Comparison of ENCODE assay signal across 8 cellular contexts in genomic region chr6:84228198-84228543, GRCh38. TPM values are rescaled to one million over a fixed set of nuclear protein-coding genes. Genes with fewer than 3 reads are reported as not detected.
DNase-seq lines count a peak whose midpoint lies in the region; ATAC-seq and TF ChIP-seq lines count a peak whose summit lies in the region.

No MANE protein-coding gene starts in this region.

- TF ChIP-seq CTCF in right lobe of liver (IDR thresholded peaks at IDR 0.05) = no peak
- TF ChIP-seq CTCF in vagina (IDR thresholded peaks at IDR 0.05) = peak in 1 of 3 experiments; percentile 3

- peaks cover 20% of the 10 kb centered on the region for H3K4me1 Mint-ChIP-seq in stimulated activated naive CD8-positive, alpha-beta T cell treated with anti-CD3 and anti-CD28 coated beads, Interleukin-15, Interleukin-2, amounts not matched to agents 100 ng/mL and 50 ng/mL, for 24 hours (ENCODE audit: low read depth)
- peaks cover 16% of the 10 kb centered on the region for H3K4me1 Mint-ChIP-seq in activated T-helper 2 cell treated with anti-CD3 and anti-CD28 coated beads, Interferon-gamma antibody, Interleukin-2, Interleukin-4, amounts not matched to agents 10 μg/mL and 5 μg/mL and 100 μg/mL, durations not matched to agents 14 hours and 24 hours and 36 hours (ENCODE audit: low read depth)

- 0% methylated on average over 1 of the region's 1 CpG for WGBS in right lobe of liver (ENCODE audit: insufficient coverage, low coverage, low lambda C conversion rate, missing lambda C conversion rate)

- H3K36me3 ChIP-seq in right lobe of liver (no peaks in the 10 kb centered on the region), vagina (no peaks in the 10 kb centered on the region)

- H3K27me3 ChIP-seq in right lobe of liver (no peaks in the 10 kb centered on the region), vagina (no peaks in the 10 kb centered on the region)

- intact Hi-C loops in activated T-helper 2 cell treated with anti-CD3 and anti-CD28 coated beads, Interferon-gamma antibody, Interleukin-2, Interleukin-4, amounts not matched to agents 10 μg/mL and 5 μg/mL and 100 μg/mL, durations not matched to agents 14 hours and 24 hours and 36 hours (cut with micrococcal nuclease) = loop anchor here (1.0 kb wide), 1 partner anchor 344 kb away; no protein-coding TSS in a partner anchor
- intact Hi-C loops in right lobe of liver (cut with DNase I) (no loop called here), vagina (cut with DNase I) (no loop called here)

- H3K4me1 ChIP-seq in right lobe of liver (no peaks in the 10 kb centered on the region), vagina (peaks cover 12% of the 10 kb centered on the region)

- peak overlapping the region in 1 of 3 donors; percentile 77 for H3K27ac ChIP-seq in right lobe of liver
- peak overlapping the region; percentile 77 for H3K27ac ChIP-seq in vagina

- DNase-seq in stimulated activated naive CD8-positive, alpha-beta T cell treated with anti-CD3 and anti-CD28 coated beads, Interleukin-15, Interleukin-2, amounts not matched to agents 100 U/mL and 50 U/mL, for 24 hours = no peak
- DNase-seq in activated T-helper 2 cell treated with anti-CD3 and anti-CD28 coated beads, Interferon-gamma antibody, Interleukin-2, Interleukin-4, amounts not matched to agents 10 μg/mL and 5 μg/mL and 100 μg/mL, durations not matched to agents 14 hours and 24 hours and 36 hours (ENCODE audit: low spot score) = no peak
- DNase-seq in right lobe of liver (no peak), vagina (ENCODE audit: extremely low spot score in 2 of 2) (no peak), H4 (ENCODE audit: low spot score) (no peak), SKM-1 treated with dmso at 0.1 percent for 144 hours (lab: John Stamatoyannopoulos, UW; ENCODE audit: unreplicated experiment) (no peak), cerebellar cortex (ENCODE audit: low spot score) (no peak)

- H3K4me3 Mint-ChIP-seq in stimulated activated naive CD8-positive, alpha-beta T cell treated with anti-CD3 and anti-CD28 coated beads, Interleukin-15, Interleukin-2, amounts not matched to agents 100 ng/mL and 50 ng/mL, for 24 hours = peak overlapping the region; percentile 99
- peak overlapping the region; percentile 97 for H3K4me3 Mint-ChIP-seq in activated T-helper 2 cell treated with anti-CD3 and anti-CD28 coated beads, Interferon-gamma antibody, Interleukin-2, Interleukin-4, amounts not matched to agents 10 μg/mL and 5 μg/mL and 100 μg/mL, durations not matched to agents 14 hours and 24 hours and 36 hours (ENCODE audit: low read depth)

- ATAC-seq in stimulated activated naive CD8-positive, alpha-beta T cell treated with anti-CD3 and anti-CD28 coated beads, Interleukin-15, Interleukin-2, amounts not matched to agents 100 U/mL and 50 U/mL, for 24 hours = no peak
- no peak for ATAC-seq in right lobe of liver

- peaks cover 23% of the 10 kb centered on the region for H3K27me3 Mint-ChIP-seq in stimulated activated naive CD8-positive, alpha-beta T cell treated with anti-CD3 and anti-CD28 coated beads, Interleukin-15, Interleukin-2, amounts not matched to agents 100 ng/mL and 50 ng/mL, for 24 hours
- peaks cover 14% of the 10 kb centered on the region for H3K27me3 Mint-ChIP-seq in activated T-helper 2 cell treated with anti-CD3 and anti-CD28 coated beads, Interferon-gamma antibody, Interleukin-2, Interleukin-4, amounts not matched to agents 10 μg/mL and 5 μg/mL and 100 μg/mL, durations not matched to agents 14 hours and 24 hours and 36 hours (ENCODE audit: low read depth)

- no peaks in the 10 kb centered on the region for H3K9me3 ChIP-seq in right lobe of liver
- H3K9me3 ChIP-seq in vagina = no peaks in the 10 kb centered on the region

- H3K9me3 Mint-ChIP-seq in stimulated activated naive CD8-positive, alpha-beta T cell treated with anti-CD3 and anti-CD28 coated beads, Interleukin-15, Interleukin-2, amounts not matched to agents 100 ng/mL and 50 ng/mL, for 24 hours = no peaks in the 10 kb centered on the region
- no peaks in the 10 kb centered on the region for H3K9me3 Mint-ChIP-seq in activated T-helper 2 cell treated with anti-CD3 and anti-CD28 coated beads, Interferon-gamma antibody, Interleukin-2, Interleukin-4, amounts not matched to agents 10 μg/mL and 5 μg/mL and 100 μg/mL, durations not matched to agents 14 hours and 24 hours and 36 hours

- peak overlapping the region; percentile 96 for H3K27ac Mint-ChIP-seq in stimulated activated naive CD8-positive, alpha-beta T cell treated with anti-CD3 and anti-CD28 coated beads, Interleukin-15, Interleukin-2, amounts not matched to agents 100 ng/mL and 50 ng/mL, for 24 hours
- no peak overlapping the region for H3K27ac Mint-ChIP-seq in activated T-helper 2 cell treated with anti-CD3 and anti-CD28 coated beads, Interferon-gamma antibody, Interleukin-2, Interleukin-4, amounts not matched to agents 10 μg/mL and 5 μg/mL and 100 μg/mL, durations not matched to agents 14 hours and 24 hours and 36 hours

- no peaks in the 10 kb centered on the region for H3K36me3 Mint-ChIP-seq in stimulated activated naive CD8-positive, alpha-beta T cell treated with anti-CD3 and anti-CD28 coated beads, Interleukin-15, Interleukin-2, amounts not matched to agents 100 ng/mL and 50 ng/mL, for 24 hours (ENCODE audit: low read depth)
- no peaks in the 10 kb centered on the region for H3K36me3 Mint-ChIP-seq in activated T-helper 2 cell treated with anti-CD3 and anti-CD28 coated beads, Interferon-gamma antibody, Interleukin-2, Interleukin-4, amounts not matched to agents 10 μg/mL and 5 μg/mL and 100 μg/mL, durations not matched to agents 14 hours and 24 hours and 36 hours (ENCODE audit: low read depth)

- TF ChIP-seq POLR2A in right lobe of liver (IDR thresholded peaks at IDR 0.05) (no peak), vagina (IDR thresholded peaks at IDR 0.05) (no peak)

- H3K4me3 ChIP-seq in right lobe of liver = peak overlapping the region; percentile 72 to 82 (median 76)
- H3K4me3 ChIP-seq in vagina = peak overlapping the region; percentile 61 to 65

RNA-seq across cellular contexts. Expression of gene CEP162, which starts 0.7 kb away (rescaled TPM):
- 3.3 and 4.2 TPM in 2 replicates for total RNA-seq in activated T-helper 2 cell treated with anti-CD3 and anti-CD28 coated beads, Interferon-gamma antibody, Interleukin-2, Interleukin-4, amounts not matched to agents 10 μg/mL and 5 μg/mL and 100 μg/mL, durations not matched to agents 14 hours and 24 hours and 36 hours
- total RNA-seq in right lobe of liver (1 to 10 TPM; 1.7 to 3.8 (median 2.5) TPM), vagina (6.1 TPM)
- 3.3 and 5.5 TPM in 2 replicates for total RNA-seq in H4 (2014; rRNA removed; shearing (Covaris generic))
